ENCODE assay signal across 13 cellular contexts in genomic region chr2:160910681-160911080, GRCh38.
A peak's percentile ranks its signal among the peaks of the same experiment; 100 is the strongest.
DNase-seq lines count a peak whose midpoint lies in the region; ATAC-seq, FAIRE-seq and TF ChIP-seq lines count a peak whose summit lies in the region.
"Had no signal": no experiment of that assay in that cellular context is flagged by ENCODE, and none has a peak within 500 bp of the region (broad histone marks: within the 10 kb centered on the region; RNA-seq: fewer than 3 reads in every experiment).

No MANE protein-coding gene starts in this region.

- FAIRE-seq in H54 (lab: Jason Lieb, UNC): no peak
- FAIRE-seq: kidney had no signal

- H3K9me2 ChIP-seq in GM23248 (ENCODE audit: insufficient read depth): no peaks in the 10 kb centered on the region

- TF ChIP-seq CTCF in breast epithelium (IDR thresholded peaks at IDR 0.05): no peak

- H3K27ac ChIP-seq in GM23248: peak overlapping the region; percentile 90
- peak overlapping the region; percentile 48 to 69 for H3K27ac ChIP-seq in breast epithelium
- peak overlapping the region; percentile 45 for H3K27ac ChIP-seq in skeletal muscle tissue (ENCODE audit: low read depth, low read length)
- H3K27ac ChIP-seq: epithelial cell of prostate had no signal

- H4K20me1 ChIP-seq in GM23248 (ENCODE audit: insufficient read depth): no peaks in the 10 kb centered on the region

- 0 to 3% methylated on average over 2 of the region's 2 CpGs for WGBS in GM23248 (ENCODE audit: low coverage in 1 of 2, low lambda C conversion rate in 2 of 2, missing lambda C conversion rate in 2 of 2), 2 experiments

- peaks cover 42% of the 10 kb centered on the region for H3F3A ChIP-seq in GM23248 (ENCODE audit: insufficient read depth)

- intact Hi-C loops in breast epithelium (cut with DNase I; ENCODE audit: low total_unique reads): no loop called here

- H3K4me1 ChIP-seq in GM23248 (ENCODE audit: insufficient read depth): peaks cover 37% of the 10 kb centered on the region
- H3K4me1 ChIP-seq in breast epithelium: no peaks in the 10 kb centered on the region
- H3K4me1 ChIP-seq in skeletal muscle tissue (ENCODE audit: control insufficient read depth in 3 of 3, insufficient read depth in 3 of 3, low read length in 3 of 3): peaks cover 0 to 7% (median 0%) of the 10 kb centered on the region in 3 donors

- H3K9me3 ChIP-seq in GM23248 (ENCODE audit: low read depth) (no peaks in the 10 kb centered on the region), breast epithelium (no peaks in the 10 kb centered on the region), skeletal muscle tissue (ENCODE audit: control insufficient read depth in 3 of 3, low read length in 3 of 3) (no peaks in the 10 kb centered on the region)

- in situ Hi-C loops in GM23248 (cut with MboI): no loop called here

- H3K4me3 ChIP-seq in GM23248: peak overlapping the region; percentile 46; the same call in 1 of the 2 replicates
- no peak overlapping the region for H3K4me3 ChIP-seq in breast epithelium
- no peak overlapping the region for H3K4me3 ChIP-seq in skeletal muscle tissue (ENCODE audit: low read length in 3 of 3)

- no peak overlapping the region for H2AFZ ChIP-seq in GM23248

- no peak for ATAC-seq in GM21447 (IDR thresholded peaks at IDR 0.05; ENCODE audit: unreplicated experiment)
- ATAC-seq in GM19463 (IDR thresholded peaks at IDR 0.05; ENCODE audit: unreplicated experiment): no peak
- ATAC-seq: T-cell had no signal

- TF ChIP-seq POLR2A in breast epithelium (IDR thresholded peaks at IDR 0.05) (no peak), H54 (IDR thresholded peaks at IDR 0.05; ENCODE audit: low read depth, low read length) (no peak)

- DNase-seq in GM23248 (peak; percentile 95), breast epithelium (ENCODE audit: low spot score in 2 of 2) (no peak), hepatic stellate cell (ENCODE audit: low spot score) (peak; percentile 16), NCI-H1092 treated with DMSO at 0.1 percent for 48 hours (lab: John Stamatoyannopoulos, UW) (no peak), H54 (ENCODE audit: insufficient read length, low spot score) (no peak)
- DNase-seq: activated naive CD4-positive, alpha-beta T cell treated with anti-CD3 and anti-CD28 coated beads, Interleukin-2, amount 10 ng/mL, durations not matched to agents 7 days and 5 days; DMS53; kidney; T-cell had no signal

- H3K27me3 ChIP-seq in GM23248 (replicated peaks; ENCODE audit: insufficient read depth): no peaks in the 10 kb centered on the region
- no peaks in the 10 kb centered on the region for H3K27me3 ChIP-seq in breast epithelium
- no peaks in the 10 kb centered on the region for H3K27me3 ChIP-seq in skeletal muscle tissue (ENCODE audit: control insufficient read depth in 3 of 3, insufficient read depth in 3 of 3, low read length in 3 of 3)

- peak overlapping the region; percentile 85 for H3K4me2 ChIP-seq in GM23248 (ENCODE audit: unreplicated experiment)

- H3K36me3 ChIP-seq in GM23248 (ENCODE audit: low read depth) (no peaks in the 10 kb centered on the region), breast epithelium (no peaks in the 10 kb centered on the region), skeletal muscle tissue (ENCODE audit: control insufficient read depth in 3 of 3, insufficient read depth in 3 of 3, low read length in 3 of 3) (no peaks in the 10 kb centered on the region)

- H3K79me2 ChIP-seq in GM23248 (ENCODE audit: insufficient read depth): no peaks in the 10 kb centered on the region

- H3K9ac ChIP-seq in GM23248: peak overlapping the region; percentile 75
- H3K9ac ChIP-seq in skeletal muscle tissue (ENCODE audit: low read depth in 1 of 3, low read length in 3 of 3): no peak overlapping the region

Comparison
In these comparisons a context has a peak if more than half of its experiments do, and no peak if none do; other contexts are left out.
1. DNase-seq: peak in GM23248 (single experiment) and hepatic stellate cell (single experiment); none in breast epithelium (0 of 2), NCI-H1092 treated with DMSO at 0.1 percent for 48 hours (single experiment) and H54 (single experiment).
2. Peak in every context shown above with its lines, with median percentiles within 50 percentile points of each other: H3K27ac ChIP-seq.